Comparison of ENCODE assay signal across 11 cellular contexts in genomic region chr3:188584162-188584529, GRCh38.
DNase-seq lines count a peak whose midpoint lies in the region; ATAC-seq and TF ChIP-seq lines count a peak whose summit lies in the region.
"Had no signal": no experiment of that assay in that cellular context is flagged by ENCODE, and none has a peak within 500 bp of the region (broad histone marks: within the 10 kb centered on the region; RNA-seq: fewer than 3 reads in every experiment).

No MANE protein-coding gene starts in this region.

- H3K36me3 ChIP-seq in left ventricle myocardium inferior = no peaks in the 10 kb centered on the region
- H3K36me3 ChIP-seq in right lobe of liver = no peaks in the 10 kb centered on the region
- no peaks in the 10 kb centered on the region for H3K36me3 ChIP-seq in ovary
- H3K36me3 ChIP-seq: HAP-1 had no signal

- TF ChIP-seq EP300 in ovary (IDR thresholded peaks at IDR 0.05) = no peak

- H3K9me3 ChIP-seq in left ventricle myocardium inferior (replicated peaks) = no peaks in the 10 kb centered on the region
- H3K9me3 ChIP-seq in right lobe of liver = no peaks in the 10 kb centered on the region
- H3K9me3 ChIP-seq in ovary = no peaks in the 10 kb centered on the region
- H3K9me3 ChIP-seq: HAP-1 had no signal

- ATAC-seq in Right ventricle myocardium superior (ENCODE audit: poor library complexity) (peak; percentile 69), right lobe of liver (peak; percentile 32 to 69 (median 38)), GM18861 (IDR thresholded peaks at IDR 0.05; ENCODE audit: unreplicated experiment) (no peak), GM21390 (IDR thresholded peaks at IDR 0.05; ENCODE audit: unreplicated experiment) (no peak)

- 23% methylated on average over 4 of the region's 4 CpGs for WGBS in right lobe of liver (ENCODE audit: insufficient coverage, low coverage, low lambda C conversion rate, missing lambda C conversion rate)
- WGBS in ovary, 3 donors = 26 to 31% (median 31%) methylated on average over 4 of the region's 4 CpGs

- H3K4me1 ChIP-seq in left ventricle myocardium inferior (peaks cover 45% of the 10 kb centered on the region), right lobe of liver (peaks cover 0 to 45% (median 15%) of the 10 kb centered on the region in 4 donors), ovary (ENCODE audit: insufficient read depth) (peaks cover 3% of the 10 kb centered on the region)
- H3K4me1 ChIP-seq: HAP-1 had no signal

- no peak overlapping the region for H3K4me3 ChIP-seq in left ventricle myocardium inferior
- H3K4me3 ChIP-seq in right lobe of liver = no peak overlapping the region
- H3K4me3 ChIP-seq in ovary = no peak overlapping the region
- H3K4me3 ChIP-seq: HAP-1 had no signal

- no peak for TF ChIP-seq POLR2A in right lobe of liver (IDR thresholded peaks at IDR 0.05)
- no peak for TF ChIP-seq POLR2A in ovary (IDR thresholded peaks at IDR 0.05)

- H3K27ac ChIP-seq in left ventricle myocardium inferior (replicated peaks) (no peak overlapping the region), right lobe of liver (peak overlapping the region in 2 of 3 donors; percentile 17 to 31), ovary (no peak overlapping the region)

- DNase-seq in Right ventricle myocardium superior (no peak), left ventricle myocardium inferior (no peak), astrocyte of the hippocampus (ENCODE audit: low read depth, low spot score) (peak; percentile 68), right lobe of liver (no peak), ovary (no peak), NCI-H187 treated with DMSO at 0.1 percent for 48 hours (lab: John Stamatoyannopoulos, UW) (no peak)
- DNase-seq: DMS79, NCI-H1092 treated with DMSO at 0.1 percent for 48 hours had no signal

- TF ChIP-seq CTCF in left ventricle myocardium inferior (IDR thresholded peaks at IDR 0.05; ENCODE audit: borderline replicate concordance) (no peak), right lobe of liver (IDR thresholded peaks at IDR 0.05) (no peak), ovary (IDR thresholded peaks at IDR 0.05) (no peak)

- intact Hi-C loops in Right ventricle myocardium superior (cut with DNase I) (no loop called here), left ventricle myocardium inferior (cut with micrococcal nuclease) (no loop called here), right lobe of liver (cut with DNase I) (no loop called here), ovary (cut with DNase I) (no loop called here)

- H3K27me3 ChIP-seq in left ventricle myocardium inferior (ENCODE audit: low read depth) (no peaks in the 10 kb centered on the region), right lobe of liver (no peaks in the 10 kb centered on the region), ovary (no peaks in the 10 kb centered on the region)

Comparison
In these comparisons a context has a peak if more than half of its experiments do, and no peak if none do; other contexts are left out.
1. ATAC-seq: peak in Right ventricle myocardium superior (single experiment) and right lobe of liver (4 of 4); none in GM18861 (single experiment) and GM21390 (single experiment).
2. H3K27ac ChIP-seq: peak in right lobe of liver (2 of 3); none in left ventricle myocardium inferior (single experiment) and ovary (0 of 2).